1 cellular context compared by ENCODE assay signal in the genomic region with DNA sequence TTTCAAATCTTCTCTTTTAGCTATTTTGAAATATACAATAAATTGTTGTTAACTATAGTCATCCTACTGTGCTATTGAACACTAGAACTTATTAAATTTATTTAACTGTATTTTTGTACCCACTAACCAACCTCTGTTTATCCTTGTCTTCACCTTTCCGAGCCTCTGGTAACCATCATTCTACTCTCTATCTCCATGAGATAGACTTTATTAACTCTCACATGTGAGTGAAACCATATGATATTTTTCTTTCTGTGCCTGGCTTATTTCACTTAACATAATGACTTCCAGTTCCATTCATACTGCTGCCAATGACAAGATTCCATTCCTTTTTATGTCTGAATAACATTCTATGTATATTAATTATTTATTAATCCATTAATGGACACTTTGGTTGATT.
TF ChIP-seq lines count a peak whose summit lies in the region.

No MANE protein-coding gene starts in this region.

TF ChIP-seq in GM12878, 131 proteins besides CTCF, POLR2A, EP300 and RAD21:
- no peak for TF ChIP-seq CEBPB (IDR thresholded peaks at IDR 0.05; ENCODE audit: borderline replicate concordance in 1 of 2, low read depth in 2 of 2, low read length in 2 of 2)
- TF ChIP-seq NR2C2 (IDR thresholded peaks at IDR 0.05; ENCODE audit: borderline replicate concordance, control insufficient read depth, insufficient read length, low read depth): no peak
- TF ChIP-seq, protein P1, sequence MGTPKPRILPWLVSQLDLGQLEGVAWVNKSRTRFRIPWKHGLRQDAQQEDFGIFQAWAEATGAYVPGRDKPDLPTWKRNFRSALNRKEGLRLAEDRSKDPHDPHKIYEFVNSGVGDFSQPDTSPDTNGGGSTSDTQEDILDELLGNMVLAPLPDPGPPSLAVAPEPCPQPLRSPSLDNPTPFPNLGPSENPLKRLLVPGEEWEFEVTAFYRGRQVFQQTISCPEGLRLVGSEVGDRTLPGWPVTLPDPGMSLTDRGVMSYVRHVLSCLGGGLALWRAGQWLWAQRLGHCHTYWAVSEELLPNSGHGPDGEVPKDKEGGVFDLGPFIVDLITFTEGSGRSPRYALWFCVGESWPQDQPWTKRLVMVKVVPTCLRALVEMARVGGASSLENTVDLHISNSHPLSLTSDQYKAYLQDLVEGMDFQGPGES (IDR thresholded peaks at IDR 0.05): no peak
- no peak for TF ChIP-seq NFIC (IDR thresholded peaks at IDR 0.05; ENCODE audit: low read depth, low read length)
- TF ChIP-seq POLR2AphosphoS2 (IDR thresholded peaks at IDR 0.05; ENCODE audit: low read depth, low read length): no peak
- TF ChIP-seq MXI1 (IDR thresholded peaks at IDR 0.05; ENCODE audit: low read depth, low read length): no peak
- no peak for TF ChIP-seq CBX3 (IDR thresholded peaks at IDR 0.05; ENCODE audit: borderline replicate concordance, low read depth)
- no peak for TF ChIP-seq RAD51 (IDR thresholded peaks at IDR 0.05)
- TF ChIP-seq KDM1A (IDR thresholded peaks at IDR 0.05; ENCODE audit: borderline replicate concordance): no peak
- TF ChIP-seq NRF1 (conservative IDR thresholded peaks at IDR 0.05; ENCODE audit: low read depth, low read length): no peak
- TF ChIP-seq, protein P2, sequence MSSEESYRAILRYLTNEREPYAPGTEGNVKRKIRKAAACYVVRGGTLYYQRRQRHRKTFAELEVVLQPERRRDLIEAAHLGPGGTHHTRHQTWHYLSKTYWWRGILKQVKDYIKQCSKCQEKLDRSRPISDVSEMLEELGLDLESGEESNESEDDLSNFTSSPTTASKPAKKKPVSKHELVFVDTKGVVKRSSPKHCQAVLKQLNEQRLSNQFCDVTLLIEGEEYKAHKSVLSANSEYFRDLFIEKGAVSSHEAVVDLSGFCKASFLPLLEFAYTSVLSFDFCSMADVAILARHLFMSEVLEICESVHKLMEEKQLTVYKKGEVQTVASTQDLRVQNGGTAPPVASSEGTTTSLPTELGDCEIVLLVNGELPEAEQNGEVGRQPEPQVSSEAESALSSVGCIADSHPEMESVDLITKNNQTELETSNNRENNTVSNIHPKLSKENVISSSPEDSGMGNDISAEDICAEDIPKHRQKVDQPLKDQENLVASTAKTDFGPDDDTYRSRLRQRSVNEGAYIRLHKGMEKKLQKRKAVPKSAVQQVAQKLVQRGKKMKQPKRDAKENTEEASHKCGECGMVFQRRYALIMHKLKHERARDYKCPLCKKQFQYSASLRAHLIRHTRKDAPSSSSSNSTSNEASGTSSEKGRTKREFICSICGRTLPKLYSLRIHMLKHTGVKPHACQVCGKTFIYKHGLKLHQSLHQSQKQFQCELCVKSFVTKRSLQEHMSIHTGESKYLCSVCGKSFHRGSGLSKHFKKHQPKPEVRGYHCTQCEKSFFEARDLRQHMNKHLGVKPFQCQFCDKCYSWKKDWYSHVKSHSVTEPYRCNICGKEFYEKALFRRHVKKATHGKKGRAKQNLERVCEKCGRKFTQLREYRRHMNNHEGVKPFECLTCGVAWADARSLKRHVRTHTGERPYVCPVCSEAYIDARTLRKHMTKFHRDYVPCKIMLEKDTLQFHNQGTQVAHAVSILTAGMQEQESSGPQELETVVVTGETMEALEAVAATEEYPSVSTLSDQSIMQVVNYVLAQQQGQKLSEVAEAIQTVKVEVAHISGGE (CRISPR knock-in tag; IDR thresholded peaks at IDR 0.05): no peak
- no peak for TF ChIP-seq HDGF (IDR thresholded peaks at IDR 0.05)
- TF ChIP-seq TCF7 (IDR thresholded peaks at IDR 0.05; ENCODE audit: borderline replicate concordance): no peak
- no peak for TF ChIP-seq MEF2B (IDR thresholded peaks at IDR 0.05; ENCODE audit: partially characterized antibody, poor library complexity, severe bottlenecking)
- no peak for TF ChIP-seq SIX5 (IDR thresholded peaks at IDR 0.05; ENCODE audit: low read depth, low read length, severe bottlenecking)
- TF ChIP-seq EZH2 (IDR thresholded peaks at IDR 0.05; ENCODE audit: borderline replicate concordance, control insufficient read depth, low read depth, low read length): no peak
- no peak for TF ChIP-seq PML (IDR thresholded peaks at IDR 0.05; ENCODE audit: low read length)
- no peak for TF ChIP-seq ZNF207 (IDR thresholded peaks at IDR 0.05; ENCODE audit: borderline replicate concordance)
